ENCODE assay signal across 26 cellular contexts in the genomic region with DNA sequence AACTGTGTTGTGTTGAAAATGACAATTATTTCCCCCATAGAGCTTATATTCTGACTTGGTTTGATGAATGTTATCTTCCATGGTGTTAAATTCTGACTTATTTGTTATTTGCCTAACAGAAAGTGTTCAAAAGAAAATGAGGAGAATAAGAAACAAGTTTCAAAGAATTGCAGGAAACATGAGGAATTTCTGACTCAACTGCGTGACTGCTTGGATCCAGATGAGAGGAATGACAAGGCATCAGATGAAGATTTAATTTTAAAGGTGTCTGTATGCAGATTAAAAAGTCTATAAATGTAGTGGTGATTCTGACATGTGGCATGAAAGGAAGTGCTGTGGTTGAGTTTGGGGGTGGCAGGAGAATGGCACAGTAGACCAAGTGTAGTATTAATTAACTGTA. TPM values are rescaled to one million over a fixed set of nuclear protein-coding genes. Genes with fewer than 3 reads are reported as not detected.
DNase-seq lines count a peak whose midpoint lies in the region; FAIRE-seq and TF ChIP-seq lines count a peak whose summit lies in the region.
"Had no signal": no experiment of that assay in that cellular context is flagged by ENCODE, and none has a peak within 500 bp of the region (broad histone marks: within the 10 kb centered on the region; RNA-seq: fewer than 3 reads in every experiment).

No MANE protein-coding gene starts in this region.

- TF ChIP-seq CTCF in endothelial cell of umbilical vein (IDR thresholded peaks at IDR 0.05; ENCODE audit: extremely low read depth in 1 of 2, insufficient read depth in 1 of 2, low read depth in 1 of 2, low read length in 2 of 2): no peak
- TF ChIP-seq CTCF in retinal pigment epithelial cell (conservative IDR thresholded peaks at IDR 0.05; ENCODE audit: low read depth, low read length): no peak

- H3K4me2 ChIP-seq in endothelial cell of umbilical vein (ENCODE audit: insufficient read depth, low read length): peak overlapping the region; percentile 13

- CTCF ChIA-PET in endothelial cell of umbilical vein (lab: Charles Lee): no interaction called here

- intact Hi-C loops in endothelial cell of umbilical vein (cut with micrococcal nuclease) (no loop called here), posterior vena cava (cut with DNase I) (no loop called here)

- no peaks in the 10 kb centered on the region for H3K36me3 ChIP-seq in endothelial cell of umbilical vein (ENCODE audit: control insufficient read depth in 2 of 2, extremely low read depth in 1 of 2, insufficient read depth in 2 of 2, low read length in 2 of 2)
- H3K36me3 ChIP-seq: HAP-1 had no signal

- no peaks in the 10 kb centered on the region for H3K27me3 ChIP-seq in endothelial cell of umbilical vein (ENCODE audit: control insufficient read depth in 2 of 2, insufficient read depth in 2 of 2, low read length in 2 of 2)
- H3K27me3 ChIP-seq: BLaER1 treated with 17β-estradiol and CSF1 and Interleukin-3, amounts not matched to agents 10 nM and 100 nM had no signal

- peak; percentile 78 for FAIRE-seq in endothelial cell of umbilical vein (lab: Jason Lieb, UNC)
- FAIRE-seq: GM12891, GM19239, HTR-8/SVneo had no signal

- DNase-seq in HT1080 (ENCODE audit: low read depth): peak; percentile 3
- DNase-seq in endothelial cell of umbilical vein (ENCODE audit: low read depth, low spot score): peak; percentile 60
- DNase-seq in myocyte (ENCODE audit: low read depth): peak; percentile 13
- DNase-seq in retinal pigment epithelial cell (ENCODE audit: low read depth): peak; percentile 14
- no peak for DNase-seq in posterior vena cava (ENCODE audit: low spot score)
- DNase-seq in midbrain (lab: John Stamatoyannopoulos, UW): no peak
- no peak for DNase-seq in C1 segment of cervical spinal cord (lab: John Stamatoyannopoulos, UW)
- no peak for DNase-seq in globus pallidus (ENCODE audit: low spot score)
- DNase-seq: 8988T; CD4-positive, CD25-positive, alpha-beta regulatory T cell; CD8-positive, alpha-beta memory T cell; COR-L47; DMS 273 treated with DMSO at 0.1 percent for 48 hours; DMS53; DND-41; EL had no signal

- H3K27ac ChIP-seq in endothelial cell of umbilical vein (ENCODE audit: insufficient read depth, low read depth, low read length): peak overlapping the region; percentile 35
- H3K27ac ChIP-seq: BLaER1 treated with 17β-estradiol and CSF1 and Interleukin-3, amounts not matched to agents 10 nM and 100 nM; HL-60 had no signal

- peaks cover 11% of the 10 kb centered on the region for H3K4me1 ChIP-seq in endothelial cell of umbilical vein (ENCODE audit: control insufficient read depth, extremely low read depth, insufficient read depth, low read length)

- H3K9me3 ChIP-seq in endothelial cell of umbilical vein (replicated peaks; ENCODE audit: control insufficient read depth, insufficient read depth, low read length): no peaks in the 10 kb centered on the region

- dilution Hi-C loops in endothelial cell of umbilical vein (cut with MboI; ENCODE audit: extremely low pct_ligation_motif_present, low sequenced_read_pairs): no loop called here

- H2AFZ ChIP-seq in endothelial cell of umbilical vein (ENCODE audit: low read depth, low read length): no peak overlapping the region

- POLR2A ChIA-PET in endothelial cell of umbilical vein (lab: Charles Lee): no interaction called here

- no peaks in the 10 kb centered on the region for H4K20me1 ChIP-seq in endothelial cell of umbilical vein (replicated peaks; ENCODE audit: control insufficient read depth, extremely low read depth, insufficient read depth, low read length)
- H4K20me1 ChIP-seq: BLaER1 treated with 17β-estradiol and CSF1 and Interleukin-3, amounts not matched to agents 10 nM and 100 nM had no signal

- H3K79me2 ChIP-seq in endothelial cell of umbilical vein (ENCODE audit: control insufficient read depth, insufficient read depth, low read length): no peaks in the 10 kb centered on the region

- no TSS peak for BruUV-seq in endothelial cell of umbilical vein (replicated peaks; lab: Mats Ljungman, UMichigan)

- no peaks in the 10 kb centered on the region for H3K9me1 ChIP-seq in endothelial cell of umbilical vein (replicated peaks; ENCODE audit: control insufficient read depth, extremely low read depth, insufficient read depth, low read length)

- no peak overlapping the region for H3K4me3 ChIP-seq in endothelial cell of umbilical vein (replicated peaks in 1 of 3; ENCODE audit: insufficient read depth in 1 of 3, low read depth in 1 of 3, low read length in 3 of 3)
- no peak overlapping the region for H3K4me3 ChIP-seq in retinal pigment epithelial cell (ENCODE audit: low read length)
- H3K4me3 ChIP-seq: BLaER1 treated with 17β-estradiol and CSF1 and Interleukin-3, amounts not matched to agents 10 nM and 100 nM; HAP-1 had no signal

- no peak overlapping the region for H3K9ac ChIP-seq in endothelial cell of umbilical vein (replicated peaks; ENCODE audit: extremely low read depth, insufficient read depth, low read length)
- H3K9ac ChIP-seq: BLaER1 treated with 17β-estradiol and CSF1 and Interleukin-3, amounts not matched to agents 10 nM and 100 nM had no signal

- TF ChIP-seq POLR2A in endothelial cell of umbilical vein (IDR thresholded peaks at IDR 0.05; ENCODE audit: low read depth, low read length): no peak

TF ChIP-seq in endothelial cell of umbilical vein, 7 proteins besides CTCF, POLR2A, EP300 and RAD21:
- TF ChIP-seq FOS (IDR thresholded peaks at IDR 0.05; ENCODE audit: borderline replicate concordance, insufficient read depth, low read length) (peak; percentile 63), POLR2AphosphoS5 (IDR thresholded peaks at IDR 0.05; ENCODE audit: insufficient read depth, low read depth, low read length) (no peak), MYC (IDR thresholded peaks at IDR 0.05; ENCODE audit: low read depth, low read length) (no peak), JUN (IDR thresholded peaks at IDR 0.05; ENCODE audit: borderline replicate concordance, insufficient read depth, insufficient read length, low read depth) (peak; percentile 42), GATA2 (IDR thresholded peaks at IDR 0.05; ENCODE audit: insufficient read depth, insufficient read length, low read depth, low read length) (peak; percentile 30), EZH2 (IDR thresholded peaks at IDR 0.05; ENCODE audit: borderline replicate concordance, low read depth, low read length, severe bottlenecking) (no peak)
- TF ChIP-seq, protein P1, sequence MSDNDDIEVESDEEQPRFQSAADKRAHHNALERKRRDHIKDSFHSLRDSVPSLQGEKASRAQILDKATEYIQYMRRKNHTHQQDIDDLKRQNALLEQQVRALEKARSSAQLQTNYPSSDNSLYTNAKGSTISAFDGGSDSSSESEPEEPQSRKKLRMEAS (IDR thresholded peaks at IDR 0.05; ENCODE audit: insufficient read depth, insufficient read length): no peak

RNA-seq across cellular contexts. Expression of a gene that starts 50.6 kb away (rescaled TPM):
- not detected in 2 replicates for total RNA-seq in HT1080 (2014; rRNA removed; shearing (Covaris generic))
- 0.01 TPM in 2 replicates for polyA plus RNA-seq in HT1080 (2015; cell fraction: cytosol; rRNA removed)
- polyA plus RNA-seq in HT1080 (2015; cell fraction: nucleus; rRNA removed): 0.06 TPM in 1 of 2 replicates, not detected in the other
- total RNA-seq in endothelial cell of umbilical vein (0.07 and 0.53 TPM in 2 replicates), myocyte (0.21 TPM in 1 of 2 replicates, not detected in the other), posterior vena cava (1 to 10 TPM; 1.3 to 1.7 TPM)
- polyA plus RNA-seq in endothelial cell of umbilical vein: 0.13 and 0.21 TPM in 2 replicates
- 0.12 and 0.14 TPM in 2 replicates for polyA plus RNA-seq in endothelial cell of umbilical vein (2011; cell fraction: cytosol; rRNA removed)
- polyA plus RNA-seq in endothelial cell of umbilical vein (2011; cell fraction: nucleus; rRNA removed): 0.22 and 0.28 TPM in 2 replicates
- 0.39 and 0.71 TPM in 2 replicates for polyA plus RNA-seq in endothelial cell of umbilical vein (2012)
- 0.34 and 1.7 TPM in 2 replicates for polyA minus RNA-seq in endothelial cell of umbilical vein
- polyA minus RNA-seq in endothelial cell of umbilical vein (2011; cell fraction: cytosol; rRNA and poly(A)+ RNA removed): not detected
- 0.14 TPM in 2 replicates for polyA minus RNA-seq in endothelial cell of umbilical vein (2011; cell fraction: nucleus; rRNA and poly(A)+ RNA removed)
- polyA plus RNA-seq in myocyte (2012): 0.26 TPM
- total RNA-seq: B cell; CD4-positive, CD25-positive, alpha-beta regulatory T cell; CD8-positive, alpha-beta memory T cell; G401; H4 had no signal
- polyA plus RNA-seq: CD4-positive, CD25-positive, alpha-beta regulatory T cell; CD8-positive, alpha-beta memory T cell; IgD-negative memory B cell had no signal

Comparison
In these comparisons a context has a peak if more than half of its experiments do, and no peak if none do; other contexts are left out.
1. DNase-seq: peak in HT1080 (single experiment), endothelial cell of umbilical vein (single experiment), myocyte (single experiment) and retinal pigment epithelial cell (single experiment); none in posterior vena cava (single experiment), midbrain (single experiment), C1 segment of cervical spinal cord (0 of 14) and globus pallidus (single experiment).